Comparison of ENCODE assay signal across 11 cellular contexts in genomic region chr20:37407573-37408002, GRCh38.
DNase-seq lines count a peak whose midpoint lies in the region; ATAC-seq and TF ChIP-seq lines count a peak whose summit lies in the region.
"Had no signal": no experiment of that assay in that cellular context is flagged by ENCODE, and none has a peak within 500 bp of the region (broad histone marks: within the 10 kb centered on the region; RNA-seq: fewer than 3 reads in every experiment).

No MANE protein-coding gene starts in this region.

- H3K27ac ChIP-seq in WERI-Rb-1 (peak overlapping the region; percentile 90), heart left ventricle (no peak overlapping the region)
- H3K27ac ChIP-seq: pancreas, upper lobe of left lung had no signal

- no peaks in the 10 kb centered on the region for H3K9me3 Mint-ChIP-seq in activated T-cell treated with anti-CD3 and anti-CD28 coated beads, Interleukin-2, amount 50 U/mL, for 4 hours
- H3K9me3 Mint-ChIP-seq in activated T-cell treated with anti-CD3 and anti-CD28 coated beads, Interleukin-2, amount 50 U/mL, for 24 hours = no peaks in the 10 kb centered on the region
- H3K9me3 Mint-ChIP-seq in stimulated activated effector memory CD8-positive, alpha-beta T cell treated with anti-CD3 and anti-CD28 coated beads, Interleukin-12 subunit alpha, Interleukin-12 subunit beta, amount 100 ng/mL, for 72 hours = no peaks in the 10 kb centered on the region

- peaks cover 12% of the 10 kb centered on the region for H3K4me1 Mint-ChIP-seq in activated T-cell treated with anti-CD3 and anti-CD28 coated beads, Interleukin-2, amount 50 U/mL, for 4 hours (ENCODE audit: low read depth)
- H3K4me1 Mint-ChIP-seq in activated T-cell treated with anti-CD3 and anti-CD28 coated beads, Interleukin-2, amount 50 U/mL, for 24 hours (ENCODE audit: low read depth) = peaks cover 11% of the 10 kb centered on the region
- H3K4me1 Mint-ChIP-seq in stimulated activated effector memory CD8-positive, alpha-beta T cell treated with anti-CD3 and anti-CD28 coated beads, Interleukin-12 subunit alpha, Interleukin-12 subunit beta, amount 100 ng/mL, for 72 hours = peaks cover 30% of the 10 kb centered on the region

- DNase-seq in activated T-cell treated with anti-CD3 and anti-CD28 coated beads, Interleukin-2, amount 50 U/mL, for 4 hours = no peak
- no peak for DNase-seq in activated T-cell treated with anti-CD3 and anti-CD28 coated beads, Interleukin-2, amount 50 U/mL, for 24 hours
- DNase-seq in WERI-Rb-1 (peak; percentile 41), heart left ventricle (peak; percentile 47 to 76 (median 55)), NCI-H510A treated with DMSO at 0.1 percent for 48 hours (lab: John Stamatoyannopoulos, UW) (no peak), omental fat pad (ENCODE audit: low spot score) (no peak)
- DNase-seq in stimulated activated effector memory CD8-positive, alpha-beta T cell treated with anti-CD3 and anti-CD28 coated beads, Interleukin-12 subunit alpha, Interleukin-12 subunit beta, amount 100 ng/mL, for 72 hours (ENCODE audit: low spot score in 2 of 2) = no peak
- no peak for DNase-seq in activated CD4-positive, alpha-beta T cell treated with anti-CD3 and anti-CD28 coated beads, Interleukin-2, amount 50 U/mL, for 1 hour
- DNase-seq: T1000, upper lobe of left lung had no signal

- ATAC-seq in activated T-cell treated with anti-CD3 and anti-CD28 coated beads, Interleukin-2, amount 50 U/mL, for 4 hours = no peak
- ATAC-seq in heart left ventricle (peak; percentile 57 to 73 (median 64)), omental fat pad (ENCODE audit: low FRiP score) (no peak)
- no peak for ATAC-seq in stimulated activated effector memory CD8-positive, alpha-beta T cell treated with anti-CD3 and anti-CD28 coated beads, Interleukin-12 subunit alpha, Interleukin-12 subunit beta, amount 100 ng/mL, for 72 hours
- ATAC-seq: pancreas had no signal

- H3K27ac Mint-ChIP-seq in activated T-cell treated with anti-CD3 and anti-CD28 coated beads, Interleukin-2, amount 50 U/mL, for 24 hours = no peak overlapping the region
- no peak overlapping the region for H3K27ac Mint-ChIP-seq in stimulated activated effector memory CD8-positive, alpha-beta T cell treated with anti-CD3 and anti-CD28 coated beads, Interleukin-12 subunit alpha, Interleukin-12 subunit beta, amount 100 ng/mL, for 72 hours

- peaks cover 0 to 29% (median 14%) of the 10 kb centered on the region in 12 donors for H3K4me1 ChIP-seq in heart left ventricle

- H3K9me3 ChIP-seq in WERI-Rb-1 (ENCODE audit: severe bottlenecking) = no peaks in the 10 kb centered on the region
- no peaks in the 10 kb centered on the region for H3K9me3 ChIP-seq in heart left ventricle
- H3K9me3 ChIP-seq: pancreas, upper lobe of left lung had no signal

- H3K4me3 Mint-ChIP-seq in activated T-cell treated with anti-CD3 and anti-CD28 coated beads, Interleukin-2, amount 50 U/mL, for 4 hours = peak overlapping the region; percentile 54
- H3K4me3 Mint-ChIP-seq in activated T-cell treated with anti-CD3 and anti-CD28 coated beads, Interleukin-2, amount 50 U/mL, for 24 hours = no peak overlapping the region
- H3K4me3 Mint-ChIP-seq in stimulated activated effector memory CD8-positive, alpha-beta T cell treated with anti-CD3 and anti-CD28 coated beads, Interleukin-12 subunit alpha, Interleukin-12 subunit beta, amount 100 ng/mL, for 72 hours = peak overlapping the region; percentile 63

- WGBS in heart left ventricle, 4 donors = 31 to 48% (median 35%) methylated on average over 11 to 14 of the region's 14 CpGs

- H3K36me3 ChIP-seq in WERI-Rb-1 = peaks cover 16% of the 10 kb centered on the region
- peaks cover 0 to 9% (median 0%) of the 10 kb centered on the region in 9 donors for H3K36me3 ChIP-seq in heart left ventricle

- no peaks in the 10 kb centered on the region for H3K27me3 ChIP-seq in WERI-Rb-1 (ENCODE audit: insufficient read depth, low read depth, severe bottlenecking)
- H3K27me3 ChIP-seq in heart left ventricle = peaks cover 0 to 25% (median 13%) of the 10 kb centered on the region in 9 donors
- H3K27me3 ChIP-seq: pancreas had no signal

- no peaks in the 10 kb centered on the region for H3K36me3 Mint-ChIP-seq in activated T-cell treated with anti-CD3 and anti-CD28 coated beads, Interleukin-2, amount 50 U/mL, for 4 hours (ENCODE audit: insufficient read depth)
- H3K36me3 Mint-ChIP-seq in activated T-cell treated with anti-CD3 and anti-CD28 coated beads, Interleukin-2, amount 50 U/mL, for 24 hours (ENCODE audit: low read depth) = no peaks in the 10 kb centered on the region
- peaks cover 7% of the 10 kb centered on the region for H3K36me3 Mint-ChIP-seq in stimulated activated effector memory CD8-positive, alpha-beta T cell treated with anti-CD3 and anti-CD28 coated beads, Interleukin-12 subunit alpha, Interleukin-12 subunit beta, amount 100 ng/mL, for 72 hours

- TF ChIP-seq POLR2A in heart left ventricle (IDR thresholded peaks at IDR 0.05) = no peak

- H3K4me3 ChIP-seq in WERI-Rb-1 (ENCODE audit: low read depth, low read length) (no peak overlapping the region), heart left ventricle (no peak overlapping the region)
- H3K4me3 ChIP-seq: pancreas had no signal

- intact Hi-C loops in heart left ventricle (cut with DNase I) = loop anchor here in 1 of 10 donors (10.0 kb wide), 1 partner anchor 117 kb away; the partner anchor contains the start of genes BLCAP and NNAT

- peaks cover 41% of the 10 kb centered on the region for H3K27me3 Mint-ChIP-seq in activated T-cell treated with anti-CD3 and anti-CD28 coated beads, Interleukin-2, amount 50 U/mL, for 4 hours (ENCODE audit: low read depth)
- peaks cover 39% of the 10 kb centered on the region for H3K27me3 Mint-ChIP-seq in activated T-cell treated with anti-CD3 and anti-CD28 coated beads, Interleukin-2, amount 50 U/mL, for 24 hours

- TF ChIP-seq CTCF in WERI-Rb-1 (IDR thresholded peaks at IDR 0.05; ENCODE audit: low read depth, low read length) (no peak), heart left ventricle (IDR thresholded peaks at IDR 0.05) (no peak), omental fat pad (IDR thresholded peaks at IDR 0.05) (no peak)

Comparison
In these comparisons a context has a peak if more than half of its experiments do, and no peak if none do; other contexts are left out.
1. ATAC-seq: peak in heart left ventricle (4 of 4); none in activated T-cell treated with anti-CD3 and anti-CD28 coated beads, Interleukin-2, amount 50 U/mL, for 4 hours (0 of 2), stimulated activated effector memory CD8-positive, alpha-beta T cell treated with anti-CD3 and anti-CD28 coated beads, Interleukin-12 subunit alpha, Interleukin-12 subunit beta, amount 100 ng/mL, for 72 hours (single experiment) and omental fat pad (single experiment).
2. DNase-seq: peak in WERI-Rb-1 (single experiment) and heart left ventricle (5 of 5); none in activated T-cell treated with anti-CD3 and anti-CD28 coated beads, Interleukin-2, amount 50 U/mL, for 4 hours (single experiment), activated T-cell treated with anti-CD3 and anti-CD28 coated beads, Interleukin-2, amount 50 U/mL, for 24 hours (single experiment), stimulated activated effector memory CD8-positive, alpha-beta T cell treated with anti-CD3 and anti-CD28 coated beads, Interleukin-12 subunit alpha, Interleukin-12 subunit beta, amount 100 ng/mL, for 72 hours (0 of 2), NCI-H510A treated with DMSO at 0.1 percent for 48 hours (single experiment), activated CD4-positive, alpha-beta T cell treated with anti-CD3 and anti-CD28 coated beads, Interleukin-2, amount 50 U/mL, for 1 hour (single experiment) and omental fat pad (single experiment).